ENCODE assay signal across 19 cellular contexts in genomic region chr5:101260857-101261256, GRCh38.
DNase-seq lines count a peak whose midpoint lies in the region; TF ChIP-seq lines count a peak whose summit lies in the region.
"Had no signal": no experiment of that assay in that cellular context is flagged by ENCODE, and none has a peak within 500 bp of the region (broad histone marks: within the 10 kb centered on the region; RNA-seq: fewer than 3 reads in every experiment).

No MANE protein-coding gene starts in this region.

- H3K27me3 ChIP-seq in hepatocyte: no peaks in the 10 kb centered on the region
- H3K27me3 ChIP-seq in parathyroid adenoma (ENCODE audit: control insufficient read depth, insufficient read depth, low read length): no peaks in the 10 kb centered on the region

- H3K4me3 ChIP-seq in hepatocyte (no peak overlapping the region), parathyroid adenoma (ENCODE audit: low read depth, low read length) (no peak overlapping the region)

- no peaks in the 10 kb centered on the region for H3K79me2 ChIP-seq in hepatocyte
- no peaks in the 10 kb centered on the region for H3K79me2 ChIP-seq in parathyroid adenoma

- H3K9ac ChIP-seq in parathyroid adenoma: no peak overlapping the region
- H3K9ac ChIP-seq: KMS-11 had no signal

- 52% methylated on average over 9 of the region's 9 CpGs for WGBS in hepatocyte (ENCODE audit: low lambda C conversion rate, missing lambda C conversion rate)

- H2AFZ ChIP-seq in hepatocyte (no peak overlapping the region), parathyroid adenoma (no peak overlapping the region)

- H3K9me2 ChIP-seq in hepatocyte (replicated peaks; ENCODE audit: insufficient read depth): no peaks in the 10 kb centered on the region

- TF ChIP-seq CTCF in hepatocyte (IDR thresholded peaks at IDR 0.05; ENCODE audit: poor library complexity): no peak
- TF ChIP-seq CTCF in parathyroid adenoma (IDR thresholded peaks at IDR 0.05): no peak

- H3K27ac ChIP-seq in hepatocyte (peak overlapping the region; percentile 76), parathyroid adenoma (no peak overlapping the region)
- H3K27ac ChIP-seq: KMS-11 had no signal

- H3K4me1 ChIP-seq in hepatocyte (ENCODE audit: insufficient read depth) (peaks cover 9% of the 10 kb centered on the region), parathyroid adenoma (no peaks in the 10 kb centered on the region)

- H3K36me3 ChIP-seq in hepatocyte (replicated peaks; ENCODE audit: insufficient read depth, low read depth): no peaks in the 10 kb centered on the region
- no peaks in the 10 kb centered on the region for H3K36me3 ChIP-seq in parathyroid adenoma (ENCODE audit: control insufficient read depth, insufficient read depth, low read length)

- DNase-seq in DMS53 (lab: John Stamatoyannopoulos, UW): peak; percentile 34
- DNase-seq in DMS53 treated with DMSO at 0.1 percent for 48 hours (lab: John Stamatoyannopoulos, UW; ENCODE audit: unreplicated experiment): no peak
- DNase-seq in hepatocyte (ENCODE audit: low spot score): peak; percentile 60
- DNase-seq in head of caudate nucleus: no peak
- DNase-seq in globus pallidus (ENCODE audit: low spot score): no peak
- DNase-seq in nucleus accumbens (lab: John Stamatoyannopoulos, UW): no peak
- DNase-seq in hepatic stellate cell (ENCODE audit: low spot score): no peak
- DNase-seq: 8988T, DMS153, HCEC 1CT, NCI-H1048, NCI-H1417, NCI-H1694, NCI-H2029 treated with DMSO at 0.1 percent for 48 hours, NCI-H2227 treated with DMSO at 0.1 percent for 48 hours, NCI-H526 treated with DMSO at 0.1 percent for 48 hours, SHP77 treated with DMSO at 0.1 percent for 48 hours had no signal

- H3K4me2 ChIP-seq in hepatocyte: peak overlapping the region; percentile 65
- peak overlapping the region; percentile 15 for H3K4me2 ChIP-seq in parathyroid adenoma (ENCODE audit: low read length)
- H3K4me2 ChIP-seq: KMS-11 had no signal

- H4K20me1 ChIP-seq in hepatocyte (ENCODE audit: insufficient read depth, poor library complexity, severe bottlenecking): no peaks in the 10 kb centered on the region

- H3K9me3 ChIP-seq in hepatocyte (ENCODE audit: low read depth): peaks cover 4% of the 10 kb centered on the region
- H3K9me3 ChIP-seq in parathyroid adenoma (ENCODE audit: control insufficient read depth, low read length): no peaks in the 10 kb centered on the region

- intact Hi-C loops in head of caudate nucleus (cut with DNase I): no loop called here

Comparison
In these comparisons a context has a peak if more than half of its experiments do, and no peak if none do; other contexts are left out.
1. DNase-seq: peak in DMS53 (single experiment) and hepatocyte (single experiment); none in DMS53 treated with DMSO at 0.1 percent for 48 hours (single experiment), head of caudate nucleus (0 of 42), globus pallidus (single experiment), nucleus accumbens (0 of 56) and hepatic stellate cell (single experiment).